ENCODE assay signal across 2 cellular contexts in the genomic region with DNA sequence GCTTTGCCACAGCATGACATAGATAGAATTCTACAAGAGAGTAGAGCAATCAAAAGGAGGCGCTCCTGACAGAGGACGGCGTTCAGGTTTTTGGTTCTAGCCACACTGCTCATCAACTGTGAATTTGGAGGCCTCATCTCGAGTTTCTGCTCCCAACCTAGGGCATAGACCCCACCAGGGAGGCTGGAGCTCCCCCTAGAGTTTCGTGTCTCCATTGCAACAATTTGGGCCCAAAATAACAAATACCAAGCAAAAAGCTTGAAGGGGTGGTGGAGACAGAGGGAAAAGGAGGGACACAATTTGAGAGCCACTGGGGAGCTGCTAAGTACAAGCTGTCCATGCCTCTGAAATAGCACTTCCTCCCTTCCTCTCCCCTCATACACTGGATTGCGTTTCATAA.
TF ChIP-seq lines count a peak whose summit lies in the region.

No MANE protein-coding gene starts in this region.

TF ChIP-seq in HEK293T, 16 proteins besides CTCF, POLR2A, EP300 and RAD21:
- TF ChIP-seq FOXA1 (IDR thresholded peaks at IDR 0.05) = no peak
- TF ChIP-seq, protein P1, sequence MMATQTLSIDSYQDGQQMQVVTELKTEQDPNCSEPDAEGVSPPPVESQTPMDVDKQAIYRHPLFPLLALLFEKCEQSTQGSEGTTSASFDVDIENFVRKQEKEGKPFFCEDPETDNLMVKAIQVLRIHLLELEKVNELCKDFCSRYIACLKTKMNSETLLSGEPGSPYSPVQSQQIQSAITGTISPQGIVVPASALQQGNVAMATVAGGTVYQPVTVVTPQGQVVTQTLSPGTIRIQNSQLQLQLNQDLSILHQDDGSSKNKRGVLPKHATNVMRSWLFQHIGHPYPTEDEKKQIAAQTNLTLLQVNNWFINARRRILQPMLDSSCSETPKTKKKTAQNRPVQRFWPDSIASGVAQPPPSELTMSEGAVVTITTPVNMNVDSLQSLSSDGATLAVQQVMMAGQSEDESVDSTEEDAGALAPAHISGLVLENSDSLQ (IDR thresholded peaks at IDR 0.05) = no peak
- no peak for TF ChIP-seq LEF1 (IDR thresholded peaks at IDR 0.05; ENCODE audit: borderline replicate concordance)
- TF ChIP-seq SP1 (IDR thresholded peaks at IDR 0.05) = no peak
- no peak for TF ChIP-seq FOXM1 (IDR thresholded peaks at IDR 0.05; ENCODE audit: borderline replicate concordance)
- TF ChIP-seq SUZ12 (IDR thresholded peaks at IDR 0.05) = no peak

TF ChIP-seq in K562, 482 proteins besides CTCF, POLR2A, EP300 and RAD21:
- TF ChIP-seq ZNF184 (CRISPR knock-in tag; IDR thresholded peaks at IDR 0.05) = no peak
- TF ChIP-seq ZNF212 (CRISPR knock-in tag; IDR thresholded peaks at IDR 0.05) = no peak
- no peak for TF ChIP-seq ZNF140 (CRISPR knock-in tag; IDR thresholded peaks at IDR 0.05)
- TF ChIP-seq TOE1 (IDR thresholded peaks at IDR 0.05; ENCODE audit: borderline replicate concordance) = no peak
- no peak for TF ChIP-seq TOE1 (CRISPR knock-in tag; IDR thresholded peaks at IDR 0.05; ENCODE audit: borderline replicate concordance, low read depth)
- no peak for TF ChIP-seq U2AF1 (optimal IDR thresholded peaks at IDR 0.05; ENCODE audit: low read depth, low read length)
- no peak for TF ChIP-seq KAT8 (IDR thresholded peaks at IDR 0.05; ENCODE audit: low read depth)
- TF ChIP-seq RBM34 (IDR thresholded peaks at IDR 0.05; ENCODE audit: borderline replicate concordance, insufficient read depth, low read length) = no peak
- no peak for TF ChIP-seq ZC3H4 (CRISPR knock-in tag; IDR thresholded peaks at IDR 0.05; ENCODE audit: borderline replicate concordance)
- TF ChIP-seq, protein P2, sequence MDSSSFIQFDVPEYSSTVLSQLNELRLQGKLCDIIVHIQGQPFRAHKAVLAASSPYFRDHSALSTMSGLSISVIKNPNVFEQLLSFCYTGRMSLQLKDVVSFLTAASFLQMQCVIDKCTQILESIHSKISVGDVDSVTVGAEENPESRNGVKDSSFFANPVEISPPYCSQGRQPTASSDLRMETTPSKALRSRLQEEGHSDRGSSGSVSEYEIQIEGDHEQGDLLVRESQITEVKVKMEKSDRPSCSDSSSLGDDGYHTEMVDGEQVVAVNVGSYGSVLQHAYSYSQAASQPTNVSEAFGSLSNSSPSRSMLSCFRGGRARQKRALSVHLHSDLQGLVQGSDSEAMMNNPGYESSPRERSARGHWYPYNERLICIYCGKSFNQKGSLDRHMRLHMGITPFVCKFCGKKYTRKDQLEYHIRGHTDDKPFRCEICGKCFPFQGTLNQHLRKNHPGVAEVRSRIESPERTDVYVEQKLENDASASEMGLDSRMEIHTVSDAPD (CRISPR knock-in tag; IDR thresholded peaks at IDR 0.05) = no peak
- no peak for TF ChIP-seq ZNF696 (CRISPR knock-in tag; conservative IDR thresholded peaks at IDR 0.05)
- no peak for TF ChIP-seq ERF (CRISPR knock-in tag; IDR thresholded peaks at IDR 0.05)
- no peak for TF ChIP-seq ZFP1 (CRISPR knock-in tag; IDR thresholded peaks at IDR 0.05)
- TF ChIP-seq RBM17 (IDR thresholded peaks at IDR 0.05; ENCODE audit: borderline replicate concordance, low read depth, low read length) = no peak
- TF ChIP-seq MXI1 (IDR thresholded peaks at IDR 0.05; ENCODE audit: low read depth, low read length) = no peak
- TF ChIP-seq RNF2 (IDR thresholded peaks at IDR 0.05) = no peak
- TF ChIP-seq, protein P3, sequence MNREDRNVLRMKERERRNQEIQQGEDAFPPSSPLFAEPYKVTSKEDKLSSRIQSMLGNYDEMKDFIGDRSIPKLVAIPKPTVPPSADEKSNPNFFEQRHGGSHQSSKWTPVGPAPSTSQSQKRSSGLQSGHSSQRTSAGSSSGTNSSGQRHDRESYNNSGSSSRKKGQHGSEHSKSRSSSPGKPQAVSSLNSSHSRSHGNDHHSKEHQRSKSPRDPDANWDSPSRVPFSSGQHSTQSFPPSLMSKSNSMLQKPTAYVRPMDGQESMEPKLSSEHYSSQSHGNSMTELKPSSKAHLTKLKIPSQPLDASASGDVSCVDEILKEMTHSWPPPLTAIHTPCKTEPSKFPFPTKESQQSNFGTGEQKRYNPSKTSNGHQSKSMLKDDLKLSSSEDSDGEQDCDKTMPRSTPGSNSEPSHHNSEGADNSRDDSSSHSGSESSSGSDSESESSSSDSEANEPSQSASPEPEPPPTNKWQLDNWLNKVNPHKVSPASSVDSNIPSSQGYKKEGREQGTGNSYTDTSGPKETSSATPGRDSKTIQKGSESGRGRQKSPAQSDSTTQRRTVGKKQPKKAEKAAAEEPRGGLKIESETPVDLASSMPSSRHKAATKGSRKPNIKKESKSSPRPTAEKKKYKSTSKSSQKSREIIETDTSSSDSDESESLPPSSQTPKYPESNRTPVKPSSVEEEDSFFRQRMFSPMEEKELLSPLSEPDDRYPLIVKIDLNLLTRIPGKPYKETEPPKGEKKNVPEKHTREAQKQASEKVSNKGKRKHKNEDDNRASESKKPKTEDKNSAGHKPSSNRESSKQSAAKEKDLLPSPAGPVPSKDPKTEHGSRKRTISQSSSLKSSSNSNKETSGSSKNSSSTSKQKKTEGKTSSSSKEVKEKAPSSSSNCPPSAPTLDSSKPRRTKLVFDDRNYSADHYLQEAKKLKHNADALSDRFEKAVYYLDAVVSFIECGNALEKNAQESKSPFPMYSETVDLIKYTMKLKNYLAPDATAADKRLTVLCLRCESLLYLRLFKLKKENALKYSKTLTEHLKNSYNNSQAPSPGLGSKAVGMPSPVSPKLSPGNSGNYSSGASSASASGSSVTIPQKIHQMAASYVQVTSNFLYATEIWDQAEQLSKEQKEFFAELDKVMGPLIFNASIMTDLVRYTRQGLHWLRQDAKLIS (CRISPR knock-in tag; IDR thresholded peaks at IDR 0.05) = no peak
- TF ChIP-seq, protein P4, sequence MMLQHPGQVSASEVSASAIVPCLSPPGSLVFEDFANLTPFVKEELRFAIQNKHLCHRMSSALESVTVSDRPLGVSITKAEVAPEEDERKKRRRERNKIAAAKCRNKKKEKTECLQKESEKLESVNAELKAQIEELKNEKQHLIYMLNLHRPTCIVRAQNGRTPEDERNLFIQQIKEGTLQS (IDR thresholded peaks at IDR 0.05) = no peak
- TF ChIP-seq, protein P4 (CRISPR knock-in tag; conservative IDR thresholded peaks at IDR 0.05) = no peak
